15 cellular contexts compared by ENCODE assay signal in genomic region chr9:83699615-83700014, GRCh38. TPM values are rescaled to one million over a fixed set of nuclear protein-coding genes. Genes with fewer than 3 reads are reported as not detected.
DNase-seq lines count a peak whose midpoint lies in the region; ATAC-seq lines count a peak whose summit lies in the region.
"Had no signal": no experiment of that assay in that cellular context is flagged by ENCODE, and none has a peak within 500 bp of the region (broad histone marks: within the 10 kb centered on the region; RNA-seq: fewer than 3 reads in every experiment).

No MANE protein-coding gene starts in this region.

- H3K27me3 Mint-ChIP-seq in activated T-cell treated with anti-CD3 and anti-CD28 coated beads, Interleukin-2, amount 50 U/mL, for 4 hours (ENCODE audit: low read depth), result no peaks in the 10 kb centered on the region
- no peaks in the 10 kb centered on the region for H3K27me3 Mint-ChIP-seq in memory B cell

- peak overlapping the region; percentile 38 for H3K27ac Mint-ChIP-seq in memory B cell

- no peak for ATAC-seq in activated T-cell treated with anti-CD3 and anti-CD28 coated beads, Interleukin-2, amount 50 U/mL, for 4 hours
- peak; percentile 33 for ATAC-seq in GM21529 (IDR thresholded peaks at IDR 0.05; ENCODE audit: unreplicated experiment)
- peak; percentile 44 for ATAC-seq in HG03439 (IDR thresholded peaks at IDR 0.05; ENCODE audit: unreplicated experiment)
- no peak for ATAC-seq in memory B cell (ENCODE audit: low read depth)

- H3K9me3 Mint-ChIP-seq in activated T-cell treated with anti-CD3 and anti-CD28 coated beads, Interleukin-2, amount 50 U/mL, for 4 hours, result no peaks in the 10 kb centered on the region
- no peaks in the 10 kb centered on the region for H3K9me3 Mint-ChIP-seq in memory B cell

- no peak for DNase-seq in activated T-cell treated with anti-CD3 and anti-CD28 coated beads, Interleukin-2, amount 50 U/mL, for 4 hours
- DNase-seq in activated T-cell treated with anti-CD3 and anti-CD28 coated beads, Interleukin-2, amount 50 U/mL, for 48 hours, result no peak
- no peak for DNase-seq in memory B cell (ENCODE audit: low spot score in 2 of 2)
- no peak for DNase-seq in putamen (ENCODE audit: low spot score)
- DNase-seq in NCI-H226, result no peak
- no peak for DNase-seq in stimulated activated CD4-positive, alpha-beta T cell treated with anti-CD3 and anti-CD28 coated beads, Interleukin-2, amount 100 ng/mL, for 48 hours
- DNase-seq: activated CD8-positive, alpha-beta memory T cell treated with anti-CD3 and anti-CD28 coated beads for 24 hours; amniotic stem cell; cortex of kidney; NCI-H526; posterior cingulate gyrus; stimulated activated CD8-positive, alpha-beta memory T cell treated with anti-CD3 and anti-CD28 coated beads, Interleukin-4, amount 100 ng/mL, for 48 hours; T1000 had no signal

- H3K4me3 Mint-ChIP-seq in activated T-cell treated with anti-CD3 and anti-CD28 coated beads, Interleukin-2, amount 50 U/mL, for 4 hours, result peak overlapping the region; percentile 33
- no peak overlapping the region for H3K4me3 Mint-ChIP-seq in memory B cell

- peaks cover 2% of the 10 kb centered on the region for H3K36me3 Mint-ChIP-seq in activated T-cell treated with anti-CD3 and anti-CD28 coated beads, Interleukin-2, amount 50 U/mL, for 4 hours (ENCODE audit: insufficient read depth)
- H3K36me3 Mint-ChIP-seq in memory B cell, result peaks cover 2% of the 10 kb centered on the region

- peaks cover 66% of the 10 kb centered on the region for H3K4me1 Mint-ChIP-seq in activated T-cell treated with anti-CD3 and anti-CD28 coated beads, Interleukin-2, amount 50 U/mL, for 4 hours (ENCODE audit: low read depth)
- H3K4me1 Mint-ChIP-seq in memory B cell, result peaks cover 36% of the 10 kb centered on the region

RNA-seq across cellular contexts. Expression of gene UBQLN1, which starts 8.1 kb away (rescaled TPM):
- 100 to 1,000 TPM; 135 to 158 (median 138) TPM for total RNA-seq in activated T-cell treated with anti-CD3 and anti-CD28 coated beads, Interleukin-2, amount 50 U/mL, for 4 hours

Comparison
In these comparisons a context has a peak if more than half of its experiments do, and no peak if none do; other contexts are left out.
1. ATAC-seq: peak in GM21529 (single experiment) and HG03439 (single experiment); none in activated T-cell treated with anti-CD3 and anti-CD28 coated beads, Interleukin-2, amount 50 U/mL, for 4 hours (0 of 2) and memory B cell (single experiment).